In genomic region chr2:101731221-101732054, GRCh38 we compare ENCODE assay signal across 24 cellular contexts. TPM values are rescaled to one million over a fixed set of nuclear protein-coding genes. Genes with fewer than 3 reads are reported as not detected.
DNase-seq lines count a peak whose midpoint lies in the region; ATAC-seq, FAIRE-seq and TF ChIP-seq lines count a peak whose summit lies in the region.
"Had no signal": no experiment of that assay in that cellular context is flagged by ENCODE, and none has a peak within 500 bp of the region (broad histone marks: within the 10 kb centered on the region; RNA-seq: fewer than 3 reads in every experiment).

No MANE protein-coding gene starts in this region.

- H3K9me3 ChIP-seq in HEK293 (ENCODE audit: control insufficient read depth, insufficient read depth, low read depth, low read length), result no peaks in the 10 kb centered on the region
- H3K9me3 ChIP-seq: MG63 had no signal

- H3K36me3 ChIP-seq in ACC112 (ENCODE audit: insufficient read depth, low read length) (peaks cover 6% of the 10 kb centered on the region; the same call in 1 of the 2 replicates), HEK293 (ENCODE audit: control insufficient read depth in 2 of 2, insufficient read depth in 1 of 2, low read length in 2 of 2) (no peaks in the 10 kb centered on the region; a peak in 1 of 3 replicates)

- H3K27me3 Mint-ChIP-seq in WTC11 (ENCODE audit: low read depth) (no peaks in the 10 kb centered on the region), naive B cell (no peaks in the 10 kb centered on the region)
- H3K27me3 Mint-ChIP-seq: CD8-positive, alpha-beta memory T cell had no signal

- ATAC-seq in WTC11 (no peak), naive B cell (ENCODE audit: low read depth in 2 of 2) (no peak), HG03521 (IDR thresholded peaks at IDR 0.05; ENCODE audit: unreplicated experiment) (no peak)
- ATAC-seq: HCT116, Panc1 had no signal

- H3K9me3 Mint-ChIP-seq in WTC11 (no peaks in the 10 kb centered on the region), naive B cell (no peaks in the 10 kb centered on the region)
- H3K9me3 Mint-ChIP-seq: CD8-positive, alpha-beta memory T cell had no signal

- DNase-seq in WTC11 (ENCODE audit: low spot score), result no peak
- DNase-seq in naive B cell, result no peak
- DNase-seq in mesenteric fat pad (ENCODE audit: low spot score), result no peak
- DNase-seq in GM19239 (ENCODE audit: insufficient read length, low spot score), result no peak
- no peak for DNase-seq in NCI-H2029 treated with DMSO at 0.1 percent for 48 hours (lab: John Stamatoyannopoulos, UW)
- DNase-seq: CD8-positive, alpha-beta memory T cell; DMS153; DND-41; MG63; NCI-H1105 treated with DMSO at 0.1 percent for 48 hours; NCI-H146; NCI-H1930; NCI-H446; NCI-H524 treated with DMSO at 0.1 percent for 48 hours; SIG-M5 had no signal

- FAIRE-seq in GM19239 (lab: Jason Lieb, UNC), result no peak
- FAIRE-seq: A204.1, GM12892 had no signal

- POLR2A ChIA-PET in HEK293 (lab: Yijun Ruan, JAX) (no interaction called here), WTC11 (lab: Charles Lee) (no interaction called here)

- H3K36me3 Mint-ChIP-seq in WTC11, result no peaks in the 10 kb centered on the region
- H3K36me3 Mint-ChIP-seq in naive B cell, result peaks cover 0 to 4% of the 10 kb centered on the region in 2 donors

- H3K4me1 Mint-ChIP-seq in WTC11, result peaks cover 48% of the 10 kb centered on the region
- H3K4me1 Mint-ChIP-seq in naive B cell, result peaks cover 66 to 97% (median 95%) of the 10 kb centered on the region in 3 donors

- H3K27ac Mint-ChIP-seq in WTC11 (no peak overlapping the region), naive B cell (peak overlapping the region in 4 of 6 donors; percentile 16 to 81 (median 64))

- H3K79me2 ChIP-seq in ACC112 (ENCODE audit: control insufficient read depth, insufficient read depth, low read length, unreplicated experiment), result peaks cover 99% of the 10 kb centered on the region

- no peak for TF ChIP-seq CTCF in HEK293 (tag by site-specific recombination; IDR thresholded peaks at IDR 0.05)
- TF ChIP-seq CTCF in WTC11 (IDR thresholded peaks at IDR 0.05), result no peak

- H2AFZ ChIP-seq in ACC112 (ENCODE audit: low read length, unreplicated experiment), result no peak overlapping the region

- no peak overlapping the region for H3K4me3 ChIP-seq in ACC112 (ENCODE audit: low read depth, low read length)
- H3K4me3 ChIP-seq in HEK293 (ENCODE audit: low read depth, low read length), result no peak overlapping the region
- H3K4me3 ChIP-seq: MG63, SK-N-MC had no signal

- H3K4me3 Mint-ChIP-seq in WTC11, result no peak overlapping the region
- H3K4me3 Mint-ChIP-seq in naive B cell, result peak overlapping the region in 1 of 8 donors; percentile 44
- H3K4me3 Mint-ChIP-seq: CD14-positive monocyte had no signal

- H3K27ac ChIP-seq in ACC112 (ENCODE audit: low read depth, low read length), result peak overlapping the region; percentile 63
- 0 out of 2 replicates have a peak overlapping the region, but pooled peaks have one; percentile 11 for H3K27ac ChIP-seq in HEK293 (ENCODE audit: extremely low read depth, low read depth, low read length)
- H3K27ac ChIP-seq: SK-N-MC had no signal

- H3K27me3 ChIP-seq in ACC112 (ENCODE audit: insufficient read depth, low read length), result no peaks in the 10 kb centered on the region
- H3K27me3 ChIP-seq: MG63 had no signal

- CTCF ChIA-PET in HEK293 (lab: Yijun Ruan, JAX), result interaction anchor here (0.6 to 1.1 kb wide), 4 partner anchors 9 to 173 kb away, joined by 3 to 5 read pairs (median 4); no protein-coding TSS in a partner anchor
- CTCF ChIA-PET in WTC11 (lab: Charles Lee), result no interaction called here

- H3K4me1 ChIP-seq in ACC112 (ENCODE audit: control insufficient read depth, insufficient read depth, low read length, unreplicated experiment) (peaks cover 85% of the 10 kb centered on the region), HEK293 (ENCODE audit: control insufficient read depth, insufficient read depth, low read length) (peaks cover 15% of the 10 kb centered on the region)

TF ChIP-seq in HEK293, 187 proteins besides CTCF, POLR2A, EP300 and RAD21:
- TF ChIP-seq OSR2 (tag by site-specific recombination; IDR thresholded peaks at IDR 0.05) (peak; percentile 11; the same call in 1 of the 2 replicates), ZNF76 (tag by site-specific recombination; IDR thresholded peaks at IDR 0.05; ENCODE audit: borderline replicate concordance, low read depth) (no peak), ZNF48 (tag by site-specific recombination; IDR thresholded peaks at IDR 0.05) (no peak)

TF ChIP-seq in WTC11, 78 proteins besides CTCF, POLR2A, EP300 and RAD21:
- TF ChIP-seq NR2C2 (CRISPR knock-in tag; IDR thresholded peaks at IDR 0.05) (no peak), ZNF317 (CRISPR knock-in tag; IDR thresholded peaks at IDR 0.05; ENCODE audit: borderline replicate concordance, low read depth) (no peak), ZNF121 (CRISPR knock-in tag; IDR thresholded peaks at IDR 0.05) (no peak), ZNF532 (CRISPR knock-in tag; IDR thresholded peaks at IDR 0.05; ENCODE audit: borderline replicate concordance) (no peak), NFYB (CRISPR knock-in tag; conservative IDR thresholded peaks at IDR 0.05; ENCODE audit: low read depth) (no peak), TP53 (CRISPR knock-in tag; IDR thresholded peaks at IDR 0.05) (no peak), GABPB1 (CRISPR knock-in tag; IDR thresholded peaks at IDR 0.05) (peak; percentile 92), MAX (CRISPR knock-in tag; IDR thresholded peaks at IDR 0.05) (no peak)

RNA-seq across cellular contexts. Expression of gene MAP4K4, which starts 33.9 kb away (rescaled TPM):
- total RNA-seq in WTC11 (2021) (82.6 to 112 TPM (median 87.3 TPM) in 3 replicates), mesenteric fat pad (117 TPM)
- polyA plus RNA-seq in naive B cell (ENCODE audit: low read depth in 6 of 6), result 10 to 100 TPM; 11.8 to 36.0 (median 20.3) TPM
